In genomic region chr12:31964280-31964679, GRCh38 we compare ENCODE assay signal across 13 cellular contexts. TPM values are rescaled to one million over a fixed set of nuclear protein-coding genes. Genes with fewer than 3 reads are reported as not detected.
DNase-seq lines count a peak whose midpoint lies in the region; TF ChIP-seq lines count a peak whose summit lies in the region.
"Had no signal": no experiment of that assay in that cellular context is flagged by ENCODE, and none has a peak within 500 bp of the region (broad histone marks: within the 10 kb centered on the region; RNA-seq: fewer than 3 reads in every experiment).

No MANE protein-coding gene starts in this region.

- intact Hi-C loops in activated naive CD4-positive, alpha-beta T cell treated with anti-CD3 and anti-CD28 coated beads for 36 hours (cut with micrococcal nuclease) = loop anchor here (1.0 to 10.0 kb wide), 4 partner anchors 168 to 759 kb away; partner anchors contain the start of gene ETFBKMT
- intact Hi-C loops in activated CD4-positive, alpha-beta memory T cell treated with anti-CD3 and anti-CD28 coated beads for 36 hours (cut with micrococcal nuclease) = loop anchor here (5.0 to 10.0 kb wide), 3 partner anchors 168 to 341 kb away; no protein-coding TSS in a partner anchor

- peaks cover 20% of the 10 kb centered on the region for H3K4me1 ChIP-seq in iPS-15b (ENCODE audit: control insufficient read depth, insufficient read depth, low read length)

- H3K36me3 ChIP-seq in iPS-15b (ENCODE audit: control insufficient read depth, insufficient read depth, low read length) = peaks cover 3% of the 10 kb centered on the region
- H3K36me3 ChIP-seq: right atrium auricular region had no signal

- no peak for TF ChIP-seq CTCF in type B pancreatic cell (conservative IDR thresholded peaks at IDR 0.05)

- CTCF ChIA-PET in activated naive CD4-positive, alpha-beta T cell treated with anti-CD3 and anti-CD28 coated beads for 36 hours (lab: Charles Lee) = interaction anchor here (1.2 kb wide), 1 partner anchor 196 kb away, joined by 3 read pairs; no protein-coding TSS in a partner anchor
- CTCF ChIA-PET in activated CD4-positive, alpha-beta memory T cell treated with anti-CD3 and anti-CD28 coated beads for 36 hours (lab: Charles Lee) = interaction anchor here (1.5 kb wide), 1 partner anchor 69 kb away, joined by 3 read pairs; no protein-coding TSS in a partner anchor

- no peaks in the 10 kb centered on the region for H3K27me3 Mint-ChIP-seq in activated naive CD4-positive, alpha-beta T cell treated with anti-CD3 and anti-CD28 coated beads for 36 hours (ENCODE audit: low read depth)
- no peaks in the 10 kb centered on the region for H3K27me3 Mint-ChIP-seq in activated CD4-positive, alpha-beta memory T cell treated with anti-CD3 and anti-CD28 coated beads for 36 hours
- H3K27me3 Mint-ChIP-seq in type B pancreatic cell = no peaks in the 10 kb centered on the region

- H3K27me3 ChIP-seq in iPS-15b (ENCODE audit: control insufficient read depth, insufficient read depth, low read length) = no peaks in the 10 kb centered on the region
- H3K27me3 ChIP-seq: right atrium auricular region had no signal

- H3K4me3 ChIP-seq in iPS-15b (ENCODE audit: low read depth, low read length) = peak overlapping the region; percentile 10
- H3K4me3 ChIP-seq: right atrium auricular region had no signal

- H3K4me1 Mint-ChIP-seq in activated naive CD4-positive, alpha-beta T cell treated with anti-CD3 and anti-CD28 coated beads for 36 hours (ENCODE audit: low read depth) = peaks cover 72% of the 10 kb centered on the region
- peaks cover 74% of the 10 kb centered on the region for H3K4me1 Mint-ChIP-seq in activated CD4-positive, alpha-beta memory T cell treated with anti-CD3 and anti-CD28 coated beads for 36 hours (ENCODE audit: low read depth)
- H3K4me1 Mint-ChIP-seq in type B pancreatic cell (ENCODE audit: unreplicated experiment) = peaks cover 16% of the 10 kb centered on the region

- POLR2A ChIA-PET in activated CD4-positive, alpha-beta memory T cell treated with anti-CD3 and anti-CD28 coated beads for 36 hours (lab: Charles Lee) = no interaction called here

- peaks cover 75% of the 10 kb centered on the region for H3K36me3 Mint-ChIP-seq in activated naive CD4-positive, alpha-beta T cell treated with anti-CD3 and anti-CD28 coated beads for 36 hours (ENCODE audit: low read depth)
- peaks cover 57% of the 10 kb centered on the region for H3K36me3 Mint-ChIP-seq in activated CD4-positive, alpha-beta memory T cell treated with anti-CD3 and anti-CD28 coated beads for 36 hours
- H3K36me3 Mint-ChIP-seq in type B pancreatic cell = peaks cover 80% of the 10 kb centered on the region

- H3K4me3 Mint-ChIP-seq in activated naive CD4-positive, alpha-beta T cell treated with anti-CD3 and anti-CD28 coated beads for 36 hours = peak overlapping the region; percentile 68
- H3K4me3 Mint-ChIP-seq in activated CD4-positive, alpha-beta memory T cell treated with anti-CD3 and anti-CD28 coated beads for 36 hours = peak overlapping the region; percentile 95
- H3K4me3 Mint-ChIP-seq in type B pancreatic cell = peak overlapping the region; percentile 69

- peak overlapping the region; percentile 99 for H3K27ac Mint-ChIP-seq in activated naive CD4-positive, alpha-beta T cell treated with anti-CD3 and anti-CD28 coated beads for 36 hours
- H3K27ac Mint-ChIP-seq in activated CD4-positive, alpha-beta memory T cell treated with anti-CD3 and anti-CD28 coated beads for 36 hours = peak overlapping the region; percentile 97
- H3K27ac Mint-ChIP-seq in type B pancreatic cell = no peak overlapping the region

- H3K9me3 ChIP-seq in iPS-15b (ENCODE audit: control insufficient read depth, insufficient read depth, low read length) = no peaks in the 10 kb centered on the region
- H3K9me3 ChIP-seq: right atrium auricular region had no signal

- H3K9ac ChIP-seq in iPS-15b (ENCODE audit: low read depth, low read length) = no peak overlapping the region

- H3K9me3 Mint-ChIP-seq in activated naive CD4-positive, alpha-beta T cell treated with anti-CD3 and anti-CD28 coated beads for 36 hours = peaks cover 8% of the 10 kb centered on the region
- peaks cover 12% of the 10 kb centered on the region for H3K9me3 Mint-ChIP-seq in activated CD4-positive, alpha-beta memory T cell treated with anti-CD3 and anti-CD28 coated beads for 36 hours
- peaks cover 18% of the 10 kb centered on the region for H3K9me3 Mint-ChIP-seq in type B pancreatic cell

- DNase-seq in activated naive CD4-positive, alpha-beta T cell treated with anti-CD3 and anti-CD28 coated beads for 36 hours = no peak
- no peak for DNase-seq in activated naive CD4-positive, alpha-beta T cell (lab: John Stamatoyannopoulos, UW)
- no peak for DNase-seq in activated CD4-positive, alpha-beta memory T cell treated with anti-CD3 and anti-CD28 coated beads for 36 hours
- DNase-seq in type B pancreatic cell (ENCODE audit: extremely low spot score, unreplicated experiment) (no peak), NK-92 (lab: John Stamatoyannopoulos, UW; ENCODE audit: unreplicated experiment) (no peak), SK-N-DZ (ENCODE audit: low spot score) (no peak), middle frontal gyrus (ENCODE audit: extremely low spot score, low spot score) (no peak)
- DNase-seq: anterior cingulate cortex, mesendoderm, NCI-H1930, NCI-H446 had no signal

RNA-seq across cellular contexts. Expression of gene RESF1, which starts 5.1 kb away (rescaled TPM):
- total RNA-seq in activated naive CD4-positive, alpha-beta T cell treated with anti-CD3 and anti-CD28 coated beads for 36 hours = 10 to 100 TPM; 65.6 to 73.5 TPM
- total RNA-seq in activated CD4-positive, alpha-beta memory T cell treated with anti-CD3 and anti-CD28 coated beads for 36 hours = 10 to 100 TPM; 62.4 to 67.0 TPM
- 72.2 and 135 TPM in 2 replicates for total RNA-seq in type B pancreatic cell (ENCODE audit: low replicate concordance)
- 27.5 and 54.6 TPM in 2 replicates for polyA plus RNA-seq in SK-N-DZ (2014; cell fraction: cytosol; rRNA removed)
- polyA plus RNA-seq in SK-N-DZ (2014; cell fraction: nucleus; rRNA removed) = 20.8 and 34.6 TPM in 2 replicates
